Comparison of ENCODE assay signal across 18 cellular contexts in genomic region chr10:52172581-52172980, GRCh38.
DNase-seq lines count a peak whose midpoint lies in the region; ATAC-seq, FAIRE-seq and TF ChIP-seq lines count a peak whose summit lies in the region.
"Had no signal": no experiment of that assay in that cellular context is flagged by ENCODE, and none has a peak within 500 bp of the region (broad histone marks: within the 10 kb centered on the region; RNA-seq: fewer than 3 reads in every experiment).

No MANE protein-coding gene starts in this region.

- H3K27me3 ChIP-seq in HUES6 (ENCODE audit: control insufficient read depth, insufficient read depth, low read length) (no peaks in the 10 kb centered on the region), left lung (no peaks in the 10 kb centered on the region)

- H3K4me1 Mint-ChIP-seq in activated T-cell treated with anti-CD3 and anti-CD28 coated beads, Interleukin-2, amount 50 U/mL, for 4 hours (ENCODE audit: low read depth): no peaks in the 10 kb centered on the region
- H3K4me1 Mint-ChIP-seq: activated naive CD4-positive, alpha-beta T cell treated with anti-CD3 and anti-CD28 coated beads, Interleukin-2, amount 10 ng/mL, durations not matched to agents 7 days and 5 days had no signal

- no peak overlapping the region for H3K4me3 Mint-ChIP-seq in activated T-cell treated with anti-CD3 and anti-CD28 coated beads, Interleukin-2, amount 50 U/mL, for 4 hours
- H3K4me3 Mint-ChIP-seq: activated naive CD4-positive, alpha-beta T cell treated with anti-CD3 and anti-CD28 coated beads, Interleukin-2, amount 10 ng/mL, durations not matched to agents 7 days and 5 days had no signal

- H3K27me3 Mint-ChIP-seq in activated T-cell treated with anti-CD3 and anti-CD28 coated beads, Interleukin-2, amount 50 U/mL, for 4 hours (ENCODE audit: low read depth): no peaks in the 10 kb centered on the region
- H3K27me3 Mint-ChIP-seq: activated naive CD4-positive, alpha-beta T cell treated with anti-CD3 and anti-CD28 coated beads, Interleukin-2, amount 10 ng/mL, durations not matched to agents 7 days and 5 days had no signal

- no peak overlapping the region for H3K4me3 ChIP-seq in AG09309 (ENCODE audit: control insufficient read depth, low read depth, low read length)
- H3K4me3 ChIP-seq in HUES6 (ENCODE audit: low read depth, low read length): no peak overlapping the region
- H3K4me3 ChIP-seq in astrocyte of the spinal cord (ENCODE audit: low read depth, low read length): no peak overlapping the region
- no peak overlapping the region for H3K4me3 ChIP-seq in left lung
- H3K4me3 ChIP-seq: prostate gland had no signal

- H3K36me3 ChIP-seq in HUES6 (ENCODE audit: control insufficient read depth, insufficient read depth, low read length) (no peaks in the 10 kb centered on the region), left lung (no peaks in the 10 kb centered on the region)
- H3K36me3 ChIP-seq: prostate gland had no signal

- peaks cover 19% of the 10 kb centered on the region for H3K9me3 Mint-ChIP-seq in activated T-cell treated with anti-CD3 and anti-CD28 coated beads, Interleukin-2, amount 50 U/mL, for 4 hours
- H3K9me3 Mint-ChIP-seq: activated naive CD4-positive, alpha-beta T cell treated with anti-CD3 and anti-CD28 coated beads, Interleukin-2, amount 10 ng/mL, durations not matched to agents 7 days and 5 days had no signal

- H3K36me3 Mint-ChIP-seq in activated T-cell treated with anti-CD3 and anti-CD28 coated beads, Interleukin-2, amount 50 U/mL, for 4 hours (ENCODE audit: insufficient read depth): no peaks in the 10 kb centered on the region
- H3K36me3 Mint-ChIP-seq: activated naive CD4-positive, alpha-beta T cell treated with anti-CD3 and anti-CD28 coated beads, Interleukin-2, amount 10 ng/mL, durations not matched to agents 7 days and 5 days had no signal

- intact Hi-C loops in left lung (cut with DNase I): no loop called here

- in situ Hi-C loops in astrocyte of the spinal cord (cut with HindIII; ENCODE audit: low sequenced_read_pairs): no loop called here

- no peak for FAIRE-seq in GM19239 (lab: Jason Lieb, UNC)

- peak overlapping the region; percentile 84; the same call in 1 of the 2 replicates for H3K27ac ChIP-seq in HUES6 (ENCODE audit: low read depth, low read length)
- no peak overlapping the region for H3K27ac ChIP-seq in left lung
- H3K27ac ChIP-seq: prostate gland, RWPE1 had no signal

- ATAC-seq in left lung (peak; percentile 82), HG02571 (IDR thresholded peaks at IDR 0.05; ENCODE audit: unreplicated experiment) (no peak)
- ATAC-seq in activated T-cell treated with anti-CD3 and anti-CD28 coated beads, Interleukin-2, amount 50 U/mL, for 4 hours: no peak

- H3K9me3 ChIP-seq in HUES6 (ENCODE audit: control insufficient read depth, insufficient read depth, low read depth, low read length) (peaks cover 18% of the 10 kb centered on the region), left lung (peaks cover 0 to 2% of the 10 kb centered on the region in 2 donors)
- H3K9me3 ChIP-seq: prostate gland had no signal

- TF ChIP-seq CTCF in AG09309 (IDR thresholded peaks at IDR 0.05; ENCODE audit: control insufficient read depth, insufficient read depth, low read depth, low read length, missing control alignments) (peak; percentile 23), astrocyte of the spinal cord (IDR thresholded peaks at IDR 0.05; ENCODE audit: low read depth, low read length) (peak; percentile 10), left lung (IDR thresholded peaks at IDR 0.05) (no peak)

- H3K9ac ChIP-seq in HUES6 (ENCODE audit: low read length): no peak overlapping the region

- DNase-seq in AG09309 (ENCODE audit: low read depth) (no peak), astrocyte of the spinal cord (ENCODE audit: low read depth, low spot score) (no peak), left lung (no peak), amniotic stem cell (lab: John Stamatoyannopoulos, UW) (no peak), GM19239 (ENCODE audit: insufficient read length, low spot score) (no peak)
- no peak for DNase-seq in activated T-cell treated with anti-CD3 and anti-CD28 coated beads, Interleukin-2, amount 50 U/mL, for 4 hours
- DNase-seq: activated CD8-positive, alpha-beta memory T cell treated with anti-CD3 and anti-CD28 coated beads for 24 hours; activated naive CD4-positive, alpha-beta T cell treated with anti-CD3 and anti-CD28 coated beads, Interleukin-2, amount 10 ng/mL, durations not matched to agents 7 days and 5 days; C1 segment of cervical spinal cord; EL; erythroblast; NCI-H1048; NCI-H510A; stimulated activated CD4-positive, alpha-beta T cell treated with anti-CD3 and anti-CD28 coated beads, Interleukin-2, amount 100 ng/mL, for 48 hours had no signal

- H3K4me1 ChIP-seq in HUES6 (ENCODE audit: control insufficient read depth, insufficient read depth, low read length) (peaks cover 24% of the 10 kb centered on the region), left lung (no peaks in the 10 kb centered on the region)
- H3K4me1 ChIP-seq: prostate gland had no signal

Comparison
In these comparisons a context has a peak if more than half of its experiments do, and no peak if none do; other contexts are left out.
1. CTCF ChIP-seq: peak in AG09309 (single experiment) and astrocyte of the spinal cord (single experiment); none in left lung (0 of 2).